24 cellular contexts compared by ENCODE assay signal in the genomic region with DNA sequence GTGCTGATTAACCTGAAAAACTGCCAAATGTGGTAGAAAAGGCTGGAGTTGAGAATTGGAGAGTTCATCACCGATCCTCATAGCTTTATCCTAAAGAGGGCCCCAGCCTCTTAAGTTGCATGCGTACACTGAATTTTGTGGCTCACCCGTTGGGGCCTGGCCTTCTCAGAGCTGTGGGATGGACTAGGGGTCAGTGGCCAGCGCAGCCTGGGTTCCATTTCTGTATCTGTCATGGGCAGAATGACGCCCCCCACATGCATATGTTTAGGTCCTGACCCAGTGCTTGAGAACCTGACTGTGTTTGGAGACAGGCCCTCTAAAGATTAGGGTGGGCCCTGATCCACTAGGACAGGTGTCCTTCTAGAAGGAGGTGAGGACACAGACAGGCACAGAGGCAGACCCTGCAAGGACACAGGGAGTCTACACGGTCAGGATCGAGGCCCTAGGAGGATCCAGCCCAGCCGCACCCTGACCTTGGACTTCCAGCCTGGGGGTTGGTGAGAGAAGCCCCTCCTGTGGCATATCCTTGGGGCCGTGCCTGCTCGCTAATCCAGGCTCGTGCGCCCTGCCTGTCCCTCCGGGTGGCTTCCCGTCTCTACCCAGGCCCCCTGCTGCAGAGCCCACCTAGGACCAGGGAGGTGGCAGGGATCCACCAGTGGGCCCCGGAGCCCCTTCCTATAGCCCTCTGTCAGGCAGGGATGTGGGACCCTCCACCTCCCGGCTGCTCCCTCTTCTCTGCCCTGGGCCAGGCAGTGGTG. TPM values are rescaled to one million over a fixed set of nuclear protein-coding genes. Genes with fewer than 3 reads are reported as not detected.
A peak's percentile ranks its signal among the peaks of the same experiment; 100 is the strongest.
DNase-seq lines count a peak whose midpoint lies in the region; ATAC-seq and TF ChIP-seq lines count a peak whose summit lies in the region.
"Had no signal": no experiment of that assay in that cellular context is flagged by ENCODE, and none has a peak within 500 bp of the region (broad histone marks: within the 10 kb centered on the region; RNA-seq: fewer than 3 reads in every experiment).

No MANE protein-coding gene starts in this region.

- peak overlapping the region; percentile 100 for H3K27ac ChIP-seq in cardiac muscle cell
- H3K27ac ChIP-seq: BLaER1, Peyer's patch, SJCRH30 had no signal

- no peaks in the 10 kb centered on the region for H3K9me3 Mint-ChIP-seq in stimulated activated effector memory CD8-positive, alpha-beta T cell treated with anti-CD3 and anti-CD28 coated beads, Interleukin-12 subunit alpha, Interleukin-12 subunit beta, amount 100 ng/mL, for 72 hours
- no peaks in the 10 kb centered on the region for H3K9me3 Mint-ChIP-seq in osteocyte (ENCODE audit: unreplicated experiment)
- H3K9me3 Mint-ChIP-seq: CD4-positive, CD25-positive, alpha-beta regulatory T cell had no signal

- TF ChIP-seq CTCF in cardiac muscle cell (IDR thresholded peaks at IDR 0.05; ENCODE audit: low read depth, low read length) (no peak), osteocyte (IDR thresholded peaks at IDR 0.05) (no peak)

- peaks cover 65% of the 10 kb centered on the region for H3K4me1 ChIP-seq in cardiac muscle cell (ENCODE audit: low read depth)
- H3K4me1 ChIP-seq: Peyer's patch, SJCRH30 had no signal

- ATAC-seq in Right ventricle myocardium inferior (no peak), T-helper 17 cell (no peak), GM18909 (IDR thresholded peaks at IDR 0.05; ENCODE audit: poor library complexity, unreplicated experiment) (no peak), GM21381 (IDR thresholded peaks at IDR 0.05; ENCODE audit: unreplicated experiment) (no peak)
- ATAC-seq in stimulated activated effector memory CD8-positive, alpha-beta T cell treated with anti-CD3 and anti-CD28 coated beads, Interleukin-12 subunit alpha, Interleukin-12 subunit beta, amount 100 ng/mL, for 72 hours = peak; percentile 16
- ATAC-seq: K562 had no signal

- no peaks in the 10 kb centered on the region for H3K27me3 ChIP-seq in cardiac muscle cell
- H3K27me3 ChIP-seq: Peyer's patch, SJCRH30 had no signal

- H3K36me3 Mint-ChIP-seq in T-helper 17 cell (ENCODE audit: low read depth) (no peaks in the 10 kb centered on the region), osteocyte (ENCODE audit: unreplicated experiment) (no peaks in the 10 kb centered on the region)
- no peaks in the 10 kb centered on the region for H3K36me3 Mint-ChIP-seq in stimulated activated effector memory CD8-positive, alpha-beta T cell treated with anti-CD3 and anti-CD28 coated beads, Interleukin-12 subunit alpha, Interleukin-12 subunit beta, amount 100 ng/mL, for 72 hours

- DNase-seq in cardiac muscle cell (ENCODE audit: low read depth in 1 of 2, low spot score in 1 of 2) (no peak), Right ventricle myocardium inferior (ENCODE audit: missing footprints) (no peak), T-helper 17 cell (no peak), mesenteric fat pad (ENCODE audit: low spot score) (peak; percentile 82), osteocyte (ENCODE audit: extremely low spot score, unreplicated experiment) (no peak)
- DNase-seq in stimulated activated effector memory CD8-positive, alpha-beta T cell treated with anti-CD3 and anti-CD28 coated beads, Interleukin-12 subunit alpha, Interleukin-12 subunit beta, amount 100 ng/mL, for 72 hours (ENCODE audit: low spot score in 2 of 2) = no peak
- DNase-seq: CD4-positive, CD25-positive, alpha-beta regulatory T cell; DMS153; DND-41; MV-4-11; NCI-H1105 treated with DMSO at 0.1 percent for 48 hours; NCI-H2029; NCI-H446 treated with DMSO at 0.1 percent for 48 hours; NCI-H526; SJCRH30 had no signal

- H3K4me1 Mint-ChIP-seq in T-helper 17 cell (no peaks in the 10 kb centered on the region), osteocyte (ENCODE audit: unreplicated experiment) (no peaks in the 10 kb centered on the region)
- no peaks in the 10 kb centered on the region for H3K4me1 Mint-ChIP-seq in stimulated activated effector memory CD8-positive, alpha-beta T cell treated with anti-CD3 and anti-CD28 coated beads, Interleukin-12 subunit alpha, Interleukin-12 subunit beta, amount 100 ng/mL, for 72 hours
- H3K4me1 Mint-ChIP-seq: CD4-positive, CD25-positive, alpha-beta regulatory T cell had no signal

- H3K9me3 ChIP-seq in cardiac muscle cell (ENCODE audit: low read depth) = no peaks in the 10 kb centered on the region
- H3K9me3 ChIP-seq in T-helper 17 cell (ENCODE audit: control insufficient read depth, low read length, poor library complexity, severe bottlenecking) = no peaks in the 10 kb centered on the region
- H3K9me3 ChIP-seq: BLaER1, Peyer's patch, SJCRH30 had no signal

- no peaks in the 10 kb centered on the region for H3K36me3 ChIP-seq in cardiac muscle cell
- H3K36me3 ChIP-seq: BLaER1, Peyer's patch, SJCRH30 had no signal

- intact Hi-C loops in Right ventricle myocardium inferior (cut with DNase I) = no loop called here

- H3K27ac Mint-ChIP-seq in T-helper 17 cell = peak overlapping the region; percentile 41
- H3K27ac Mint-ChIP-seq in stimulated activated effector memory CD8-positive, alpha-beta T cell treated with anti-CD3 and anti-CD28 coated beads, Interleukin-12 subunit alpha, Interleukin-12 subunit beta, amount 100 ng/mL, for 72 hours = no peak overlapping the region
- no peak overlapping the region for H3K27ac Mint-ChIP-seq in osteocyte (ENCODE audit: unreplicated experiment)
- H3K27ac Mint-ChIP-seq: CD4-positive, CD25-positive, alpha-beta regulatory T cell had no signal

- H3K4me3 ChIP-seq in cardiac muscle cell = no peak overlapping the region
- H3K4me3 ChIP-seq: BLaER1, K562, Peyer's patch, SJCRH30 had no signal

- H3K27me3 Mint-ChIP-seq in T-helper 17 cell (peaks cover 44% of the 10 kb centered on the region), osteocyte (ENCODE audit: unreplicated experiment) (peaks cover 27% of the 10 kb centered on the region)

- no peak overlapping the region for H3K4me3 Mint-ChIP-seq in T-helper 17 cell
- no peak overlapping the region for H3K4me3 Mint-ChIP-seq in stimulated activated effector memory CD8-positive, alpha-beta T cell treated with anti-CD3 and anti-CD28 coated beads, Interleukin-12 subunit alpha, Interleukin-12 subunit beta, amount 100 ng/mL, for 72 hours
- H3K4me3 Mint-ChIP-seq in osteocyte (ENCODE audit: unreplicated experiment) = no peak overlapping the region
- H3K4me3 Mint-ChIP-seq: CD4-positive, CD25-positive, alpha-beta regulatory T cell had no signal

RNA-seq across cellular contexts. Expression of a gene that starts 32.2 kb away (rescaled TPM):
- total RNA-seq in cardiac muscle cell (141 and 286 TPM in 2 replicates), Right ventricle myocardium inferior (134 TPM), T-helper 17 cell (10 to 100 TPM; 15.2 to 24.7 TPM), mesenteric fat pad (26.4 TPM), osteocyte (31.7 and 35.1 TPM in 2 replicates)
- 281 and 371 TPM in 2 replicates for polyA plus RNA-seq in cardiac muscle cell

RNA-seq across cellular contexts. Expression of a gene that starts 33.8 kb away (rescaled TPM):
- 73.9 and 101 TPM in 2 replicates for total RNA-seq in cardiac muscle cell
- polyA plus RNA-seq in cardiac muscle cell = 195 and 206 TPM in 2 replicates
- total RNA-seq in Right ventricle myocardium inferior = 62.3 TPM
- total RNA-seq in T-helper 17 cell = 10 to 100 TPM; 12.3 to 17.7 TPM
- 50.4 TPM for total RNA-seq in mesenteric fat pad
- total RNA-seq in osteocyte = 44.0 and 51.9 TPM in 2 replicates

RNA-seq across cellular contexts. Expression of a gene that starts 49.3 kb away (rescaled TPM):
- total RNA-seq in cardiac muscle cell (284 and 308 TPM in 2 replicates), Right ventricle myocardium inferior (17.6 TPM), T-helper 17 cell (not detected), mesenteric fat pad (not detected), osteocyte (not detected in 2 replicates)
- 208 and 257 TPM in 2 replicates for polyA plus RNA-seq in cardiac muscle cell
- total RNA-seq: CD4-positive, CD25-positive, alpha-beta regulatory T cell; HT-29; K562; LHCN-M2; OCI-LY7; Peyer's patch; SJCRH30 had no signal
- polyA plus RNA-seq: AG04450; CD4-positive, CD25-positive, alpha-beta regulatory T cell; K562 had no signal

Comparison
In these comparisons a context has a peak if more than half of its experiments do, and no peak if none do; other contexts are left out.
1. RNA of a gene that starts 49.3 kb away (total RNA-seq): 284 to 308 TPM in cardiac muscle cell and 17.6 TPM in Right ventricle myocardium inferior (single experiment); not detected in T-helper 17 cell, not detected in mesenteric fat pad (single experiment) and not detected in osteocyte; every median in the first group is over 10 times any median in the second.